Comparison of ENCODE assay signal across 8 cellular contexts in genomic region chr2:95728878-95729511, GRCh38.
A peak's percentile ranks its signal among the peaks of the same experiment; 100 is the strongest.
DNase-seq lines count a peak whose midpoint lies in the region; ATAC-seq, FAIRE-seq and TF ChIP-seq lines count a peak whose summit lies in the region.

No MANE protein-coding gene starts in this region.

- ATAC-seq in SK-N-SH treated with all-trans-retinoic acid at 6 μM for 48 hours (peak; percentile 99), HepG2 (peak; percentile 98), GM18861 (IDR thresholded peaks at IDR 0.05; ENCODE audit: unreplicated experiment) (no peak)

- no peak overlapping the region for H3K9ac ChIP-seq in HepG2 (ENCODE audit: insufficient read depth, low read depth, low read length)

- TF ChIP-seq POLR2A in HepG2 (IDR thresholded peaks at IDR 0.05; ENCODE audit: insufficient read depth in 1 of 2, low read depth in 2 of 2, low read length in 2 of 2): no peak
- TF ChIP-seq POLR2A in stomach (IDR thresholded peaks at IDR 0.05): no peak

- H3K4me3 ChIP-seq in choroid plexus epithelial cell (ENCODE audit: low read depth, low read length): no peak overlapping the region
- no peak overlapping the region for H3K4me3 ChIP-seq in HepG2 (replicated peaks in 1 of 3; ENCODE audit: insufficient read depth in 1 of 3, low read depth in 2 of 3, low read length in 3 of 3)
- H3K4me3 ChIP-seq in stomach: no peak overlapping the region

- TF ChIP-seq RAD21 in HepG2 (CRISPR knock-in tag; IDR thresholded peaks at IDR 0.05): peak; percentile 75

- FAIRE-seq in GM18507 (lab: Jason Lieb, UNC): peak; percentile 79
- FAIRE-seq in HepG2 (lab: Jason Lieb, UNC): peak; percentile 97

- intact Hi-C loops in HepG2 (cut with micrococcal nuclease; ENCODE audit: unreplicated experiment) (loop anchor here (1.0 kb wide), 2 partner anchors 339 to 384 kb away; no protein-coding TSS in a partner anchor), stomach (cut with DNase I; ENCODE audit: low total_unique reads) (no loop called here)

- H3K9me3 ChIP-seq in HepG2 (ENCODE audit: low read length) (no peaks in the 10 kb centered on the region), stomach (no peaks in the 10 kb centered on the region)

- H3K4me2 ChIP-seq in HepG2 (ENCODE audit: low read depth, low read length): no peak overlapping the region

- CTCF ChIA-PET in HepG2 (lab: Yijun Ruan, JAX; ENCODE audit: low intra/inter-chr PET ratio, low total read pairs): interaction anchor here (1.0 to 1.8 kb wide), 5 partner anchors 315 to 497 kb away, joined by 3 to 7 read pairs (median 5); no protein-coding TSS in a partner anchor

- no peaks in the 10 kb centered on the region for H3K79me2 ChIP-seq in HepG2 (ENCODE audit: insufficient read depth, low read length)

- in situ Hi-C loops in HepG2 (cut with HindIII; ENCODE audit: extremely low pct_ligation_motif_present, low pct_unique_long_range_greater_than_20kb): no loop called here

- WGBS in HepG2 (ENCODE audit: low lambda C conversion rate): 2% methylated on average over 7 of the region's 7 CpGs
- WGBS in stomach, 5 donors: 11 to 12% (median 12%) methylated on average over 7 of the region's 7 CpGs

- peak; percentile 79 for TF ChIP-seq CTCF in choroid plexus epithelial cell (conservative IDR thresholded peaks at IDR 0.05; ENCODE audit: low read depth, low read length)
- TF ChIP-seq CTCF in HepG2 (CRISPR knock-in tag; IDR thresholded peaks at IDR 0.05): peak; percentile 87
- peak in 5 of 7 experiments; percentile 43 to 91 (median 60) for TF ChIP-seq CTCF in stomach (IDR thresholded peaks at IDR 0.05)

- BruUV-seq in HepG2 (replicated peaks; lab: Mats Ljungman, UMichigan): no TSS peak

- POLR2A ChIA-PET in HepG2 (lab: Yijun Ruan, JAX): no interaction called here

- H2AFZ ChIP-seq in HepG2 (ENCODE audit: low read length): no peak overlapping the region

- DNase-seq in AG08396 (ENCODE audit: low spot score) (peak; percentile 71), GM18507 (ENCODE audit: extremely low spot score, insufficient read length, low read depth) (peak; percentile 3), NCI-H1105 treated with DMSO at 0.1 percent for 48 hours (lab: John Stamatoyannopoulos, UW) (peak; percentile 63), choroid plexus epithelial cell (ENCODE audit: low read depth) (peak; percentile 95), HepG2 (ENCODE audit: low spot score) (peak; percentile 76), stomach (peak; percentile 75)

- H3K27ac ChIP-seq in HepG2 (ENCODE audit: extremely low read length, insufficient read depth, low read length) (no peak overlapping the region), stomach (no peak overlapping the region)

- H4K20me1 ChIP-seq in HepG2 (ENCODE audit: insufficient read depth, low read length): no peaks in the 10 kb centered on the region

- no peaks in the 10 kb centered on the region for H3K4me1 ChIP-seq in HepG2 (ENCODE audit: insufficient read depth, low read length)
- peaks cover 0 to 4% (median 0%) of the 10 kb centered on the region in 4 donors for H3K4me1 ChIP-seq in stomach

- H3K27me3 ChIP-seq in HepG2 (ENCODE audit: control insufficient read depth in 1 of 2, insufficient read depth in 2 of 2, low read length in 2 of 2) (no peaks in the 10 kb centered on the region), stomach (no peaks in the 10 kb centered on the region)

- TF ChIP-seq EP300 in HepG2 (IDR thresholded peaks at IDR 0.05; ENCODE audit: low read depth in 2 of 2, low read length in 2 of 2) (no peak), HepG2 (CRISPR knock-in tag; IDR thresholded peaks at IDR 0.05; ENCODE audit: borderline replicate concordance) (no peak), stomach (IDR thresholded peaks at IDR 0.05) (no peak)

- H3K36me3 ChIP-seq in HepG2 (replicated peaks in 1 of 2; ENCODE audit: control insufficient read depth in 1 of 2, insufficient read depth in 2 of 2, low read length in 2 of 2): no peaks in the 10 kb centered on the region
- H3K36me3 ChIP-seq in stomach: no peaks in the 10 kb centered on the region

TF ChIP-seq in SK-N-SH treated with all-trans-retinoic acid at 6 μM for 48 hours, 23 proteins besides CTCF, POLR2A, EP300 and RAD21:
- TF ChIP-seq ARNTL (CRISPR knock-in tag; IDR thresholded peaks at IDR 0.05; ENCODE audit: borderline replicate concordance, low read depth) (no peak), OSR1 (CRISPR knock-in tag; IDR thresholded peaks at IDR 0.05) (no peak), ISL1 (CRISPR knock-in tag; IDR thresholded peaks at IDR 0.05) (no peak), TCF4 (CRISPR knock-in tag; IDR thresholded peaks at IDR 0.05; ENCODE audit: borderline replicate concordance) (no peak), SNAI2 (CRISPR knock-in tag; IDR thresholded peaks at IDR 0.05) (no peak), ZC3H10 (CRISPR knock-in tag; IDR thresholded peaks at IDR 0.05) (no peak), GLIS3 (CRISPR knock-in tag; IDR thresholded peaks at IDR 0.05) (no peak), ESRRG (CRISPR knock-in tag; IDR thresholded peaks at IDR 0.05) (no peak)
- TF ChIP-seq, protein P1, sequence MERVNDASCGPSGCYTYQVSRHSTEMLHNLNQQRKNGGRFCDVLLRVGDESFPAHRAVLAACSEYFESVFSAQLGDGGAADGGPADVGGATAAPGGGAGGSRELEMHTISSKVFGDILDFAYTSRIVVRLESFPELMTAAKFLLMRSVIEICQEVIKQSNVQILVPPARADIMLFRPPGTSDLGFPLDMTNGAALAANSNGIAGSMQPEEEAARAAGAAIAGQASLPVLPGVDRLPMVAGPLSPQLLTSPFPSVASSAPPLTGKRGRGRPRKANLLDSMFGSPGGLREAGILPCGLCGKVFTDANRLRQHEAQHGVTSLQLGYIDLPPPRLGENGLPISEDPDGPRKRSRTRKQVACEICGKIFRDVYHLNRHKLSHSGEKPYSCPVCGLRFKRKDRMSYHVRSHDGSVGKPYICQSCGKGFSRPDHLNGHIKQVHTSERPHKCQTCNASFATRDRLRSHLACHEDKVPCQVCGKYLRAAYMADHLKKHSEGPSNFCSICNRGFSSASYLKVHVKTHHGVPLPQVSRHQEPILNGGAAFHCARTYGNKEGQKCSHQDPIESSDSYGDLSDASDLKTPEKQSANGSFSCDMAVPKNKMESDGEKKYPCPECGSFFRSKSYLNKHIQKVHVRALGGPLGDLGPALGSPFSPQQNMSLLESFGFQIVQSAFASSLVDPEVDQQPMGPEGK (CRISPR knock-in tag; IDR thresholded peaks at IDR 0.05; ENCODE audit: borderline replicate concordance): no peak

TF ChIP-seq in HepG2, 621 proteins besides CTCF, POLR2A, EP300 and RAD21 (continues in another document):
- TF ChIP-seq THAP11 (CRISPR knock-in tag; IDR thresholded peaks at IDR 0.05) (peak; percentile 38; the same call in 1 of the 2 replicates), ERF (CRISPR knock-in tag; IDR thresholded peaks at IDR 0.05) (peak; percentile 66; the same call in 1 of the 2 replicates), ZNF430 (CRISPR knock-in tag; IDR thresholded peaks at IDR 0.05) (no peak), ZNF143 (CRISPR knock-in tag; IDR thresholded peaks at IDR 0.05) (no peak), JARID2 (CRISPR knock-in tag; IDR thresholded peaks at IDR 0.05; ENCODE audit: insufficient replicate concordance) (no peak), IRF2 (CRISPR knock-in tag; IDR thresholded peaks at IDR 0.05) (0 out of 2 replicates have a peak, but pooled peaks have one; percentile 30), CEBPG (CRISPR knock-in tag; IDR thresholded peaks at IDR 0.05) (peak; percentile 28; the same call in 1 of the 2 replicates), ZNF557 (CRISPR knock-in tag; IDR thresholded peaks at IDR 0.05) (no peak), POLR2G (IDR thresholded peaks at IDR 0.05; ENCODE audit: low read depth, low read length) (no peak), NCOR1 (IDR thresholded peaks at IDR 0.05; ENCODE audit: borderline replicate concordance, low read length) (no peak), CEBPB (IDR thresholded peaks at IDR 0.05; ENCODE audit: borderline replicate concordance, low read depth, low read length) (peak; percentile 60), RNF2 (conservative IDR thresholded peaks at IDR 0.05; ENCODE audit: low read depth) (no peak), SALL1 (CRISPR knock-in tag; IDR thresholded peaks at IDR 0.05) (peak; percentile 26; the same call in 1 of the 2 replicates), SRSF9 (IDR thresholded peaks at IDR 0.05; ENCODE audit: borderline replicate concordance, insufficient read depth, low read depth, low read length, poor library complexity, severe bottlenecking) (no peak), FOXO1 (CRISPR knock-in tag; IDR thresholded peaks at IDR 0.05) (0 out of 2 replicates have a peak, but pooled peaks have one; percentile 28), HDAC1 (CRISPR knock-in tag; IDR thresholded peaks at IDR 0.05) (peak; percentile 16; the same call in 1 of the 2 replicates), ZBTB38 (CRISPR knock-in tag; IDR thresholded peaks at IDR 0.05) (no peak), ZBED4 (CRISPR knock-in tag; IDR thresholded peaks at IDR 0.05; ENCODE audit: borderline replicate concordance) (0 out of 2 replicates have a peak, but pooled peaks have one; percentile 38), KAT8 (CRISPR knock-in tag; IDR thresholded peaks at IDR 0.05) (peak; percentile 36; the same call in 1 of the 2 replicates)

Comparison
In these comparisons a context has a peak if more than half of its experiments do, and no peak if none do; other contexts are left out.
1. DNase-seq: peak in every context shown above with its lines; median percentile 95 in choroid plexus epithelial cell; 76 in HepG2; 75 in stomach; 71 in AG08396; 63 in NCI-H1105 treated with DMSO at 0.1 percent for 48 hours; 3 in GM18507.